In genomic region chr2:110679337-110679707, GRCh38 we compare ENCODE assay signal across 8 cellular contexts. TPM values are rescaled to one million over a fixed set of nuclear protein-coding genes. Genes with fewer than 3 reads are reported as not detected.
DNase-seq lines count a peak whose midpoint lies in the region; ATAC-seq and TF ChIP-seq lines count a peak whose summit lies in the region.

No MANE protein-coding gene starts in this region.

- H2AFZ ChIP-seq in PC-9 = peak overlapping the region; percentile 95

- peaks cover 17% of the 10 kb centered on the region for H3K4me1 Mint-ChIP-seq in activated naive CD4-positive, alpha-beta T cell treated with anti-CD3 and anti-CD28 coated beads for 36 hours (ENCODE audit: low read depth)

- peak overlapping the region; percentile 91 for H3K4me2 ChIP-seq in PC-9

- H4K20me1 ChIP-seq in PC-9 (ENCODE audit: insufficient read depth) = no peaks in the 10 kb centered on the region

- peaks cover 35% of the 10 kb centered on the region for H3K4me1 ChIP-seq in PC-9 (replicated peaks; ENCODE audit: insufficient read depth)
- H3K4me1 ChIP-seq in testis = peaks cover 12% of the 10 kb centered on the region

- H3K9me3 ChIP-seq in PC-9 (ENCODE audit: insufficient read depth, low read depth) (no peaks in the 10 kb centered on the region), testis (no peaks in the 10 kb centered on the region)

- CTCF ChIA-PET in activated naive CD4-positive, alpha-beta T cell treated with anti-CD3 and anti-CD28 coated beads for 36 hours (lab: Charles Lee) = interaction anchor here (0.9 to 2.2 kb wide), 4 partner anchors 10 to 133 kb away, joined by 3 to 10 read pairs (median 4); no protein-coding TSS in a partner anchor
- CTCF ChIA-PET in PC-9 (lab: Charles Lee) = interaction anchor here (2.2 kb wide), 1 partner anchor 76 kb away, joined by 15 read pairs; no protein-coding TSS in a partner anchor

- no peaks in the 10 kb centered on the region for H3K9me2 ChIP-seq in PC-9 (ENCODE audit: insufficient read depth)

- H3K27ac Mint-ChIP-seq in activated naive CD4-positive, alpha-beta T cell treated with anti-CD3 and anti-CD28 coated beads for 36 hours = no peak overlapping the region

- no peaks in the 10 kb centered on the region for H3K9me3 Mint-ChIP-seq in activated naive CD4-positive, alpha-beta T cell treated with anti-CD3 and anti-CD28 coated beads for 36 hours

- peak overlapping the region; percentile 78 for H3K4me3 ChIP-seq in PC-9
- H3K4me3 ChIP-seq in testis = peak overlapping the region; percentile 65 to 83

- H3K79me2 ChIP-seq in PC-9 (ENCODE audit: low read depth) = peaks cover 41% of the 10 kb centered on the region

- 3 to 12% methylated on average over 9 of the region's 9 CpGs for WGBS in testis, 2 donors

- peaks cover 10% of the 10 kb centered on the region for H3K36me3 Mint-ChIP-seq in activated naive CD4-positive, alpha-beta T cell treated with anti-CD3 and anti-CD28 coated beads for 36 hours (ENCODE audit: low read depth)

- TF ChIP-seq POLR2A in erythroblast (IDR thresholded peaks at IDR 0.05; ENCODE audit: low read length) (peak; percentile 51), testis (IDR thresholded peaks at IDR 0.05) (no peak)

- peak; percentile 14 for DNase-seq in activated naive CD4-positive, alpha-beta T cell treated with anti-CD3 and anti-CD28 coated beads for 36 hours
- DNase-seq in activated naive CD4-positive, alpha-beta T cell treated with anti-CD3 and anti-CD28 coated beads, Interleukin-2, amount 50 U/mL, for 16 hours = no peak
- DNase-seq in PC-9 = no peak
- peak; percentile 84 to 86 for DNase-seq in erythroblast (lab: John Stamatoyannopoulos, UW)
- DNase-seq in testis = peak; percentile 63
- DNase-seq in NCI-H1092 (lab: John Stamatoyannopoulos, UW) = no peak
- no peak for DNase-seq in AG20443 (ENCODE audit: low spot score)

- H3K4me3 Mint-ChIP-seq in activated naive CD4-positive, alpha-beta T cell treated with anti-CD3 and anti-CD28 coated beads for 36 hours = no peak overlapping the region

- H3K27ac ChIP-seq in PC-9 (peak overlapping the region; percentile 90), testis (peak overlapping the region; percentile 94 to 98)

- intact Hi-C loops in activated naive CD4-positive, alpha-beta T cell treated with anti-CD3 and anti-CD28 coated beads for 36 hours (cut with micrococcal nuclease) = loop anchor here (2.0 to 5.0 kb wide), 3 partner anchors 69 to 443 kb away; partner anchors contain the start of gene BCL2L11
- intact Hi-C loops in PC-9 (cut with micrococcal nuclease; ENCODE audit: unreplicated experiment) (loop anchor here (10.0 kb wide), 1 partner anchor 995 kb away; no protein-coding TSS in a partner anchor), testis (cut with DNase I; ENCODE audit: low total_unique reads) (no loop called here)

- TF ChIP-seq CTCF in PC-9 (conservative IDR thresholded peaks at IDR 0.05) = no peak; the same call in 1 of the 2 replicates
- no peak for TF ChIP-seq CTCF in testis (IDR thresholded peaks at IDR 0.05)

- no peaks in the 10 kb centered on the region for H3K27me3 Mint-ChIP-seq in activated naive CD4-positive, alpha-beta T cell treated with anti-CD3 and anti-CD28 coated beads for 36 hours (ENCODE audit: low read depth)

- H3F3A ChIP-seq in PC-9 (ENCODE audit: insufficient read depth, low read depth) = peaks cover 7% of the 10 kb centered on the region

- BruUV-seq in PC-9 (replicated peaks; lab: Mats Ljungman, UMichigan) = no TSS peak

- no peaks in the 10 kb centered on the region for H3K27me3 ChIP-seq in PC-9 (ENCODE audit: insufficient read depth, low read depth)
- H3K27me3 ChIP-seq in testis = no peaks in the 10 kb centered on the region

- POLR2A ChIA-PET in PC-9 (lab: Charles Lee; ENCODE audit: unreplicated experiment) = interaction anchor here (0.7 kb wide), 1 partner anchor 10 kb away, joined by 5 read pairs; no protein-coding TSS in a partner anchor

- ATAC-seq in GM18870 (IDR thresholded peaks at IDR 0.05; ENCODE audit: unreplicated experiment) = no peak

- H3K36me3 ChIP-seq in PC-9 (ENCODE audit: low read depth) (0 out of 2 replicates have a peak, but pooled peaks cover 6% of the 10 kb centered on the region), testis (ENCODE audit: low read depth, missing control alignments) (no peaks in the 10 kb centered on the region)

RNA-seq across cellular contexts. Expression of gene BUB1, which starts 1.5 kb away (rescaled TPM):
- 100 to 1,000 TPM; 103 to 107 TPM for total RNA-seq in activated naive CD4-positive, alpha-beta T cell treated with anti-CD3 and anti-CD28 coated beads for 36 hours
- total RNA-seq in PC-9 (2021) (45.7 and 74.6 TPM in 2 replicates), testis (10 to 100 TPM; 50.5 to 72.9 TPM)
- polyA plus RNA-seq in testis (ENCODE audit: insufficient read depth, low read depth, low replicate concordance) = 70.0 TPM

RNA-seq across cellular contexts. Expression of gene ACOXL, which starts 53.1 kb away (rescaled TPM):
- not detected for total RNA-seq in activated naive CD4-positive, alpha-beta T cell treated with anti-CD3 and anti-CD28 coated beads for 36 hours
- total RNA-seq in PC-9 (2021) (9.1 and 10.7 TPM in 2 replicates), testis (1 to 10 TPM; 5.3 to 7.9 TPM)
- 4.9 TPM for polyA plus RNA-seq in testis (ENCODE audit: insufficient read depth, low read depth, low replicate concordance)

Comparison
In these comparisons a context has a peak if more than half of its experiments do, and no peak if none do; other contexts are left out.
1. DNase-seq: peak in activated naive CD4-positive, alpha-beta T cell treated with anti-CD3 and anti-CD28 coated beads for 36 hours (single experiment), erythroblast (2 of 2) and testis (single experiment); none in activated naive CD4-positive, alpha-beta T cell treated with anti-CD3 and anti-CD28 coated beads, Interleukin-2, amount 50 U/mL, for 16 hours (single experiment), PC-9 (0 of 2), NCI-H1092 (single experiment) and AG20443 (single experiment).